Comparison of ENCODE assay signal across 8 cellular contexts in genomic region chr16:69443809-69444611, GRCh38. TPM values are rescaled to one million over a fixed set of nuclear protein-coding genes. Genes with fewer than 3 reads are reported as not detected.
DNase-seq lines count a peak whose midpoint lies in the region; ATAC-seq, FAIRE-seq and TF ChIP-seq lines count a peak whose summit lies in the region.

No MANE protein-coding gene starts in this region.

- H3K9me2 ChIP-seq in PC-3 (replicated peaks; ENCODE audit: low read length), result no peaks in the 10 kb centered on the region

- H3K4me1 ChIP-seq in psoas muscle, result peaks cover 39% of the 10 kb centered on the region
- no peaks in the 10 kb centered on the region for H3K4me1 ChIP-seq in PC-3 (ENCODE audit: insufficient read depth, low read length)

- no peaks in the 10 kb centered on the region for H3K9me3 Mint-ChIP-seq in activated CD8-positive, alpha-beta T cell treated with anti-CD3 and anti-CD28 coated beads, Interleukin-2, amount 10 ng/mL, durations not matched to agents 7 days and 5 days (ENCODE audit: insufficient read depth)

- no peaks in the 10 kb centered on the region for H4K20me1 ChIP-seq in PC-3 (ENCODE audit: low read length)

- ATAC-seq in activated CD8-positive, alpha-beta T cell treated with anti-CD3 and anti-CD28 coated beads, Interleukin-2, amount 10 ng/mL, durations not matched to agents 7 days and 5 days, result peak; percentile 84
- ATAC-seq in psoas muscle (peak; percentile 58 to 75 (median 70)), PC-3 (no peak)

- DNase-seq in HFF-Myc (ENCODE audit: extremely low read depth, low read depth), result no peak
- DNase-seq in activated CD8-positive, alpha-beta T cell treated with anti-CD3 and anti-CD28 coated beads, Interleukin-2, amount 10 ng/mL, durations not matched to agents 7 days and 5 days, result peak; percentile 33
- DNase-seq in fibroblast of pulmonary artery (ENCODE audit: low read depth), result peak; percentile 66
- DNase-seq in psoas muscle, result peak in 1 of 2 donors; percentile 54
- no peak for DNase-seq in PC-3
- no peak for DNase-seq in frontal cortex (ENCODE audit: low spot score in 2 of 2)
- DNase-seq in NCI-H1694 (lab: John Stamatoyannopoulos, UW), result no peak
- no peak for DNase-seq in COLO668 (lab: John Stamatoyannopoulos, UW; ENCODE audit: unreplicated experiment)

- WGBS in psoas muscle, 3 donors, result 36 to 50% (median 41%) methylated on average over 12 of the region's 12 CpGs

- peaks cover 33% of the 10 kb centered on the region for H3K4me1 Mint-ChIP-seq in activated CD8-positive, alpha-beta T cell treated with anti-CD3 and anti-CD28 coated beads, Interleukin-2, amount 10 ng/mL, durations not matched to agents 7 days and 5 days (ENCODE audit: low read depth)

- H3K4me2 ChIP-seq in PC-3 (ENCODE audit: low read length), result no peak overlapping the region

- intact Hi-C loops in psoas muscle (cut with DNase I), result loop anchor here in 1 of 2 donors (5.0 kb wide), 1 partner anchor 123 kb away; the partner anchor contains the start of gene NFAT5
- intact Hi-C loops in PC-3 (cut with micrococcal nuclease), result no loop called here

- H3K4me3 ChIP-seq in HFF-Myc (replicated peaks; ENCODE audit: low read depth, low read length) (peak overlapping the region; percentile 28), fibroblast of pulmonary artery (replicated peaks; ENCODE audit: low read depth, low read length) (peak overlapping the region; percentile 30), psoas muscle (peak overlapping the region; percentile 54), PC-3 (ENCODE audit: low read length) (no peak overlapping the region)

- peak overlapping the region; percentile 93 for H3K27ac Mint-ChIP-seq in activated CD8-positive, alpha-beta T cell treated with anti-CD3 and anti-CD28 coated beads, Interleukin-2, amount 10 ng/mL, durations not matched to agents 7 days and 5 days

- H3F3A ChIP-seq in PC-3 (ENCODE audit: low read length, unreplicated experiment), result no peaks in the 10 kb centered on the region

- H3K9ac ChIP-seq in PC-3 (ENCODE audit: low read length), result no peak overlapping the region

- H3K27ac ChIP-seq in psoas muscle, result peak overlapping the region; percentile 82
- no peak overlapping the region for H3K27ac ChIP-seq in PC-3 (ENCODE audit: low read length)

- H3K9me3 ChIP-seq in psoas muscle (no peaks in the 10 kb centered on the region), PC-3 (ENCODE audit: low read length) (no peaks in the 10 kb centered on the region)

- peak overlapping the region; percentile 76 for H3K4me3 Mint-ChIP-seq in activated CD8-positive, alpha-beta T cell treated with anti-CD3 and anti-CD28 coated beads, Interleukin-2, amount 10 ng/mL, durations not matched to agents 7 days and 5 days

- peaks cover 45% of the 10 kb centered on the region for H3K36me3 Mint-ChIP-seq in activated CD8-positive, alpha-beta T cell treated with anti-CD3 and anti-CD28 coated beads, Interleukin-2, amount 10 ng/mL, durations not matched to agents 7 days and 5 days (ENCODE audit: low read depth)

- H3K27me3 ChIP-seq in psoas muscle (ENCODE audit: insufficient read depth in 3 of 3, low read length in 2 of 3) (no peaks in the 10 kb centered on the region), PC-3 (ENCODE audit: low read length) (no peaks in the 10 kb centered on the region)

- no TSS peak for BruUV-seq in PC-3 (replicated peaks; lab: Mats Ljungman, UMichigan)

- POLR2A ChIA-PET in activated CD8-positive, alpha-beta T cell treated with anti-CD3 and anti-CD28 coated beads, Interleukin-2, amount 10 ng/mL, durations not matched to agents 7 days and 5 days (lab: Charles Lee), result interaction anchor here (2.2 to 3.0 kb wide), 2 partner anchors 19 to 120 kb away, joined by 7 to 9 read pairs; partner anchors contain the start of gene CYB5B
- POLR2A ChIA-PET in PC-3 (lab: Charles Lee; ENCODE audit: unreplicated experiment), result no interaction called here

- no peak for FAIRE-seq in frontal cortex (lab: Jason Lieb, UNC)

- CTCF ChIA-PET in activated CD8-positive, alpha-beta T cell treated with anti-CD3 and anti-CD28 coated beads, Interleukin-2, amount 10 ng/mL, durations not matched to agents 7 days and 5 days (lab: Charles Lee), result interaction anchor here (1.0 to 3.3 kb wide), 4 partner anchors 9 to 120 kb away, joined by 4 to 24 read pairs (median 4); no protein-coding TSS in a partner anchor
- CTCF ChIA-PET in PC-3 (lab: Charles Lee), result no interaction called here

- peaks cover 50% of the 10 kb centered on the region for H3K79me2 ChIP-seq in PC-3 (ENCODE audit: low read length)

- TF ChIP-seq CTCF in HFF-Myc (IDR thresholded peaks at IDR 0.05; ENCODE audit: low read depth, low read length, missing control alignments) (no peak), fibroblast of pulmonary artery (IDR thresholded peaks at IDR 0.05; ENCODE audit: low read length, missing control alignments) (no peak), psoas muscle (IDR thresholded peaks at IDR 0.05) (no peak), PC-3 (conservative IDR thresholded peaks at IDR 0.05; ENCODE audit: low read depth, low read length) (no peak)

- H3K36me3 ChIP-seq in psoas muscle (ENCODE audit: insufficient read depth in 1 of 2, low read depth in 1 of 2) (peaks cover 0 to 10% of the 10 kb centered on the region in 2 donors), PC-3 (ENCODE audit: low read depth, low read length) (peaks cover 6% of the 10 kb centered on the region)

- no peaks in the 10 kb centered on the region for H3K27me3 Mint-ChIP-seq in activated CD8-positive, alpha-beta T cell treated with anti-CD3 and anti-CD28 coated beads, Interleukin-2, amount 10 ng/mL, durations not matched to agents 7 days and 5 days (ENCODE audit: low read depth)

- no peak overlapping the region for H2AFZ ChIP-seq in PC-3 (ENCODE audit: low read length)

RNA-seq across cellular contexts. Expression of gene CYB5B, which starts 19.6 kb away (rescaled TPM):
- total RNA-seq in activated CD8-positive, alpha-beta T cell treated with anti-CD3 and anti-CD28 coated beads, Interleukin-2, amount 10 ng/mL, durations not matched to agents 7 days and 5 days, result 100 to 1,000 TPM; 179 to 183 TPM
- 10 to 100 TPM; 50.1 to 68.4 (median 55.0) TPM for total RNA-seq in psoas muscle
- 10 to 100 TPM; 42.1 to 92.8 (median 54.5) TPM for polyA plus RNA-seq in psoas muscle
- total RNA-seq in PC-3 (2014; rRNA removed), result 64.5 and 77.1 TPM in 2 replicates
- total RNA-seq in frontal cortex, result 49.3 TPM

RNA-seq across cellular contexts. Expression of gene TERF2, which starts 58.2 kb away (rescaled TPM):
- 10 to 100 TPM; 42.6 to 48.4 TPM for total RNA-seq in activated CD8-positive, alpha-beta T cell treated with anti-CD3 and anti-CD28 coated beads, Interleukin-2, amount 10 ng/mL, durations not matched to agents 7 days and 5 days
- total RNA-seq in psoas muscle (10 to 100 TPM; 39.3 to 45.1 (median 40.4) TPM), PC-3 (2014; rRNA removed) (8.4 and 17.2 TPM in 2 replicates), frontal cortex (110 TPM)
- polyA plus RNA-seq in psoas muscle, result 10 to 100 TPM; 17.7 to 36.8 (median 26.6) TPM

Comparison
In these comparisons a context has a peak if more than half of its experiments do, and no peak if none do; other contexts are left out.
1. DNase-seq: peak in activated CD8-positive, alpha-beta T cell treated with anti-CD3 and anti-CD28 coated beads, Interleukin-2, amount 10 ng/mL, durations not matched to agents 7 days and 5 days (single experiment) and fibroblast of pulmonary artery (single experiment); none in HFF-Myc (single experiment), PC-3 (single experiment), frontal cortex (0 of 2), NCI-H1694 (single experiment) and COLO668 (single experiment).